34 cellular contexts compared by ENCODE assay signal in genomic region chr5:16364906-16365305, GRCh38.
"Had no signal": no experiment of that assay in that cellular context is flagged by ENCODE, and none has a peak within 500 bp of the region (broad histone marks: within the 10 kb centered on the region; RNA-seq: fewer than 3 reads in every experiment).

No MANE protein-coding gene starts in this region.

- H3K9me3 Mint-ChIP-seq: activated CD4-positive, alpha-beta T cell treated with anti-CD3 and anti-CD28 coated beads, Interleukin-2, amount 10 ng/mL, durations not matched to agents 24 days and 14 days; activated naive CD4-positive, alpha-beta T cell treated with anti-CD3 and anti-CD28 coated beads, Interleukin-2, amount 10 ng/mL, durations not matched to agents 7 days and 5 days; activated naive CD8-positive, alpha-beta T cell treated with anti-CD3 and anti-CD28 coated beads, Interleukin-2, amount 10 ng/mL, durations not matched to agents 7 days and 5 days; T-helper 2 cell treated with Interferon-gamma antibody and Interleukin-4, amounts not matched to agents 5 μg/mL and 100 μg/mL, for 36 hours had no signal

- H3K4me3 Mint-ChIP-seq: activated CD4-positive, alpha-beta memory T cell treated with anti-CD3 and anti-CD28 coated beads for 36 hours; activated CD4-positive, alpha-beta T cell treated with anti-CD3 and anti-CD28 coated beads for 36 hours; activated CD4-positive, alpha-beta T cell treated with anti-CD3 and anti-CD28 coated beads, Interleukin-2, amount 10 ng/mL, durations not matched to agents 24 days and 14 days; activated CD8-positive, alpha-beta memory T cell treated with anti-CD3 and anti-CD28 coated beads, Interleukin-2, amount 10 ng/mL, durations not matched to agents 7 days and 5 days; activated CD8-positive, alpha-beta T cell treated with anti-CD3 and anti-CD28 coated beads, Interleukin-2, amount 10 ng/mL, durations not matched to agents 7 days and 5 days; activated naive CD4-positive, alpha-beta T cell treated with anti-CD3 and anti-CD28 coated beads, Interleukin-2, amount 10 ng/mL, durations not matched to agents 7 days and 5 days; activated naive CD8-positive, alpha-beta T cell treated with anti-CD3 and anti-CD28 coated beads, Interleukin-2, amount 10 ng/mL, durations not matched to agents 7 days and 5 days; activated T-cell treated with anti-CD3 and anti-CD28 coated beads, Interleukin-2, amount 50 U/mL, for 72 hours; brain; dendritic cell treated with granulocyte-macrophage colony-stimulating factor and Interleukin-4, amounts not matched to agents 40 ng/mL and 50 ng/mL, for 4 days; effector memory CD8-positive, alpha-beta T cell; T-helper 17 cell; T-helper 2 cell treated with Interferon-gamma antibody and Interleukin-4, amounts not matched to agents 5 μg/mL and 100 μg/mL, for 36 hours had no signal

- H3K4me3 ChIP-seq: ascending aorta, breast epithelium, cardiac muscle cell, coronary artery, dorsolateral prefrontal cortex, esophagus muscularis mucosa, gastroesophageal sphincter had no signal

- H3K36me3 Mint-ChIP-seq: activated CD4-positive, alpha-beta memory T cell treated with anti-CD3 and anti-CD28 coated beads for 36 hours; activated CD8-positive, alpha-beta memory T cell treated with anti-CD3 and anti-CD28 coated beads, Interleukin-2, amount 10 ng/mL, durations not matched to agents 7 days and 5 days; activated naive CD4-positive, alpha-beta T cell treated with anti-CD3 and anti-CD28 coated beads, Interleukin-2, amount 10 ng/mL, durations not matched to agents 7 days and 5 days; activated naive CD4-positive, alpha-beta T cell treated with anti-CD3 and anti-CD28 coated beads, Interleukin-2, amount 50 U/mL, for 72 hours; activated naive CD8-positive, alpha-beta T cell treated with anti-CD3 and anti-CD28 coated beads, Interleukin-2, amount 10 ng/mL, durations not matched to agents 7 days and 5 days; brain had no signal

- ATAC-seq: activated CD4-positive, alpha-beta T cell treated with anti-CD3 and anti-CD28 coated beads for 36 hours; activated CD8-positive, alpha-beta memory T cell treated with anti-CD3 and anti-CD28 coated beads, Interleukin-2, amount 10 ng/mL, durations not matched to agents 7 days and 5 days; activated CD8-positive, alpha-beta T cell treated with anti-CD3 and anti-CD28 coated beads, Interleukin-2, amount 10 ng/mL, durations not matched to agents 7 days and 5 days; activated naive CD4-positive, alpha-beta T cell treated with anti-CD3 and anti-CD28 coated beads, Interleukin-2, amount 50 U/mL, for 72 hours; activated T-cell treated with anti-CD3 and anti-CD28 coated beads, Interleukin-2, amount 50 U/mL, for 72 hours; effector memory CD8-positive, alpha-beta T cell; foreskin keratinocyte; gastroesophageal sphincter; T-helper 17 cell had no signal

- H3K36me3 ChIP-seq: ascending aorta, breast epithelium, cardiac muscle cell, esophagus muscularis mucosa, gastroesophageal sphincter had no signal

- H3K27me3 ChIP-seq: ascending aorta, breast epithelium, esophagus muscularis mucosa, gastroesophageal sphincter had no signal

- H3K9me3 ChIP-seq: ascending aorta, breast epithelium, esophagus muscularis mucosa, gastroesophageal sphincter had no signal

- DNase-seq: activated CD4-positive, alpha-beta memory T cell treated with anti-CD3 and anti-CD28 coated beads for 36 hours; activated CD4-positive, alpha-beta T cell treated with anti-CD3 and anti-CD28 coated beads for 36 hours; activated CD4-positive, alpha-beta T cell treated with anti-CD3 and anti-CD28 coated beads, Interleukin-2, amount 10 ng/mL, durations not matched to agents 24 days and 14 days; activated CD4-positive, CD25-positive, alpha-beta regulatory T cell; activated CD4-positive, CD25-positive, alpha-beta regulatory T cell treated with anti-CD3 and anti-CD28 coated beads, Interleukin-2, amount 50 U/mL, for 72 hours; activated CD8-positive, alpha-beta memory T cell treated with anti-CD3 and anti-CD28 coated beads, Interleukin-2, amount 10 ng/mL, durations not matched to agents 7 days and 5 days; activated CD8-positive, alpha-beta memory T cell treated with anti-CD3 and anti-CD28 coated beads, Interleukin-2, amount 50 U/mL, for 4 hours; activated CD8-positive, alpha-beta T cell treated with anti-CD3 and anti-CD28 coated beads, Interleukin-2, amount 10 ng/mL, durations not matched to agents 7 days and 5 days; activated gamma-delta T cell; activated naive CD4-positive, alpha-beta T cell; activated naive CD4-positive, alpha-beta T cell treated with anti-CD3 and anti-CD28 coated beads, Interleukin-2, amount 10 ng/mL, durations not matched to agents 7 days and 5 days; activated naive CD8-positive, alpha-beta T cell treated with anti-CD3 and anti-CD28 coated beads, Interleukin-2, amount 10 ng/mL, durations not matched to agents 7 days and 5 days; activated T-cell treated with anti-CD3 and anti-CD28 coated beads, Interleukin-2, amount 50 U/mL, for 1 hour; activated T-cell treated with anti-CD3 and anti-CD28 coated beads, Interleukin-2, amount 50 U/mL, for 72 hours; central memory CD4-positive, alpha-beta T cell; cerebellar nuclear complex; dorsolateral prefrontal cortex; effector memory CD8-positive, alpha-beta T cell; erythroblast; foreskin keratinocyte; head of caudate nucleus; T-helper 1 cell; T-helper 17 cell; T1000 had no signal

- H3K27ac ChIP-seq: ascending aorta, breast epithelium, cardiac muscle cell, coronary artery, dorsolateral prefrontal cortex, esophagus muscularis mucosa, foreskin keratinocyte, gastroesophageal sphincter had no signal

- H3K4me1 ChIP-seq: ascending aorta, breast epithelium, esophagus muscularis mucosa, foreskin keratinocyte, gastroesophageal sphincter had no signal

- H3K27ac Mint-ChIP-seq: activated CD4-positive, alpha-beta memory T cell treated with anti-CD3 and anti-CD28 coated beads for 36 hours; activated CD4-positive, alpha-beta T cell treated with anti-CD3 and anti-CD28 coated beads for 36 hours; activated CD4-positive, alpha-beta T cell treated with anti-CD3 and anti-CD28 coated beads, Interleukin-2, amount 10 ng/mL, durations not matched to agents 24 days and 14 days; activated CD8-positive, alpha-beta memory T cell treated with anti-CD3 and anti-CD28 coated beads, Interleukin-2, amount 10 ng/mL, durations not matched to agents 7 days and 5 days; activated CD8-positive, alpha-beta T cell treated with anti-CD3 and anti-CD28 coated beads, Interleukin-2, amount 10 ng/mL, durations not matched to agents 7 days and 5 days; activated naive CD4-positive, alpha-beta T cell treated with anti-CD3 and anti-CD28 coated beads, Interleukin-2, amount 10 ng/mL, durations not matched to agents 7 days and 5 days; activated naive CD4-positive, alpha-beta T cell treated with anti-CD3 and anti-CD28 coated beads, Interleukin-2, amount 50 U/mL, for 72 hours; activated naive CD8-positive, alpha-beta T cell treated with anti-CD3 and anti-CD28 coated beads, Interleukin-2, amount 10 ng/mL, durations not matched to agents 7 days and 5 days; activated T-cell treated with anti-CD3 and anti-CD28 coated beads, Interleukin-2, amount 50 U/mL, for 72 hours; brain; dendritic cell treated with granulocyte-macrophage colony-stimulating factor and Interleukin-4, amounts not matched to agents 40 ng/mL and 50 ng/mL, for 4 days; effector memory CD8-positive, alpha-beta T cell; T-helper 17 cell; T-helper 2 cell treated with Interferon-gamma antibody and Interleukin-4, amounts not matched to agents 5 μg/mL and 100 μg/mL, for 36 hours had no signal

- H3K4me1 Mint-ChIP-seq: activated CD4-positive, alpha-beta T cell treated with anti-CD3 and anti-CD28 coated beads for 36 hours; activated CD4-positive, alpha-beta T cell treated with anti-CD3 and anti-CD28 coated beads, Interleukin-2, amount 10 ng/mL, durations not matched to agents 24 days and 14 days; activated CD8-positive, alpha-beta memory T cell treated with anti-CD3 and anti-CD28 coated beads, Interleukin-2, amount 10 ng/mL, durations not matched to agents 7 days and 5 days; activated naive CD4-positive, alpha-beta T cell treated with anti-CD3 and anti-CD28 coated beads, Interleukin-2, amount 10 ng/mL, durations not matched to agents 7 days and 5 days; activated naive CD8-positive, alpha-beta T cell treated with anti-CD3 and anti-CD28 coated beads, Interleukin-2, amount 10 ng/mL, durations not matched to agents 7 days and 5 days; brain; T-helper 17 cell had no signal

- H3K27me3 Mint-ChIP-seq: activated CD4-positive, alpha-beta T cell treated with anti-CD3 and anti-CD28 coated beads, Interleukin-2, amount 10 ng/mL, durations not matched to agents 24 days and 14 days; activated CD8-positive, alpha-beta memory T cell treated with anti-CD3 and anti-CD28 coated beads, Interleukin-2, amount 10 ng/mL, durations not matched to agents 7 days and 5 days; activated naive CD4-positive, alpha-beta T cell treated with anti-CD3 and anti-CD28 coated beads, Interleukin-2, amount 10 ng/mL, durations not matched to agents 7 days and 5 days; dendritic cell treated with granulocyte-macrophage colony-stimulating factor and Interleukin-4, amounts not matched to agents 40 ng/mL and 50 ng/mL, for 4 days; T-helper 17 cell had no signal
